Comparison of ENCODE assay signal across 9 cellular contexts in genomic region chr15:31280037-31280830, GRCh38. TPM values are rescaled to one million over a fixed set of nuclear protein-coding genes. Genes with fewer than 3 reads are reported as not detected.
DNase-seq lines count a peak whose midpoint lies in the region; ATAC-seq and TF ChIP-seq lines count a peak whose summit lies in the region.
"Had no signal": no experiment of that assay in that cellular context is flagged by ENCODE, and none has a peak within 500 bp of the region (broad histone marks: within the 10 kb centered on the region; RNA-seq: fewer than 3 reads in every experiment).

No MANE protein-coding gene starts in this region.

- no peak overlapping the region for H3K4me3 Mint-ChIP-seq in activated CD4-positive, alpha-beta T cell treated with anti-CD3 and anti-CD28 coated beads, Interleukin-2, amount 10 ng/mL, durations not matched to agents 7 days and 5 days

- peak overlapping the region; percentile 65 for H3K27ac ChIP-seq in WERI-Rb-1
- H3K27ac ChIP-seq in thyroid gland, result peak overlapping the region; percentile 58 to 63 (median 60)
- H3K27ac ChIP-seq: KMS-11 had no signal

- peaks cover 22 to 24% of the 10 kb centered on the region in 2 donors for H3K4me1 ChIP-seq in thyroid gland

- intact Hi-C loops in left colon (cut with DNase I, micrococcal nuclease) (no loop called here), thyroid gland (cut with DNase I) (no loop called here)

- peaks cover 8% of the 10 kb centered on the region for H3K4me1 Mint-ChIP-seq in activated CD4-positive, alpha-beta T cell treated with anti-CD3 and anti-CD28 coated beads, Interleukin-2, amount 10 ng/mL, durations not matched to agents 7 days and 5 days

- peak; percentile 46 for ATAC-seq in left colon

- TF ChIP-seq CTCF in WERI-Rb-1 (IDR thresholded peaks at IDR 0.05; ENCODE audit: low read depth, low read length) (no peak), thyroid gland (IDR thresholded peaks at IDR 0.05) (peak in 1 of 6 experiments; percentile 15), foreskin fibroblast (IDR thresholded peaks at IDR 0.05; ENCODE audit: low read depth, low read length) (no peak)

- DNase-seq in activated CD4-positive, alpha-beta T cell treated with anti-CD3 and anti-CD28 coated beads, Interleukin-2, amount 10 ng/mL, durations not matched to agents 7 days and 5 days, result peak; percentile 4
- DNase-seq in activated CD4-positive, alpha-beta T cell treated with anti-CD3 and anti-CD28 coated beads, Interleukin-2, amount 50 U/mL, for 1 hour, result no peak
- DNase-seq in WERI-Rb-1 (peak; percentile 50), left colon (peak; percentile 15 to 21), thyroid gland (peak; percentile 79 to 80), foreskin fibroblast (no peak), SIG-M5 treated with dmso at 0.1 percent for 504 hours (lab: John Stamatoyannopoulos, UW; ENCODE audit: unreplicated experiment) (no peak), activated gamma-delta T cell (lab: John Stamatoyannopoulos, UW) (no peak)

- POLR2A ChIA-PET in activated CD4-positive, alpha-beta T cell treated with anti-CD3 and anti-CD28 coated beads, Interleukin-2, amount 10 ng/mL, durations not matched to agents 7 days and 5 days (lab: Charles Lee), result no interaction called here

- CTCF ChIA-PET in activated CD4-positive, alpha-beta T cell treated with anti-CD3 and anti-CD28 coated beads, Interleukin-2, amount 10 ng/mL, durations not matched to agents 7 days and 5 days (lab: Charles Lee), result interaction anchor here (1.0 to 1.6 kb wide), 3 partner anchors 13 to 65 kb away, joined by 3 read pairs; no protein-coding TSS in a partner anchor

- H3K4me3 ChIP-seq in WERI-Rb-1 (ENCODE audit: low read depth, low read length) (no peak overlapping the region), thyroid gland (replicated peaks in 1 of 3) (no peak overlapping the region), foreskin fibroblast (ENCODE audit: low read depth in 1 of 2, low read length in 2 of 2) (no peak overlapping the region)

- no peak overlapping the region for H3K27ac Mint-ChIP-seq in activated CD4-positive, alpha-beta T cell treated with anti-CD3 and anti-CD28 coated beads, Interleukin-2, amount 10 ng/mL, durations not matched to agents 7 days and 5 days

- H3K27me3 ChIP-seq in WERI-Rb-1 (ENCODE audit: insufficient read depth, low read depth, severe bottlenecking) (no peaks in the 10 kb centered on the region), thyroid gland (no peaks in the 10 kb centered on the region)

- TF ChIP-seq POLR2A in thyroid gland (IDR thresholded peaks at IDR 0.05), result no peak

- peaks cover 3% of the 10 kb centered on the region for H3K9me3 Mint-ChIP-seq in activated CD4-positive, alpha-beta T cell treated with anti-CD3 and anti-CD28 coated beads, Interleukin-2, amount 10 ng/mL, durations not matched to agents 7 days and 5 days

- WGBS in thyroid gland, 2 donors, result 30 to 43% methylated on average over 12 to 13 of the region's 16 CpGs

- no peaks in the 10 kb centered on the region for H3K9me3 ChIP-seq in WERI-Rb-1 (ENCODE audit: severe bottlenecking)
- H3K9me3 ChIP-seq in thyroid gland, result no peaks in the 10 kb centered on the region

- H3K36me3 Mint-ChIP-seq in activated CD4-positive, alpha-beta T cell treated with anti-CD3 and anti-CD28 coated beads, Interleukin-2, amount 10 ng/mL, durations not matched to agents 7 days and 5 days (ENCODE audit: low read depth), result no peaks in the 10 kb centered on the region

- peaks cover 3% of the 10 kb centered on the region for H3K27me3 Mint-ChIP-seq in activated CD4-positive, alpha-beta T cell treated with anti-CD3 and anti-CD28 coated beads, Interleukin-2, amount 10 ng/mL, durations not matched to agents 7 days and 5 days

- no peaks in the 10 kb centered on the region for H3K36me3 ChIP-seq in WERI-Rb-1
- H3K36me3 ChIP-seq in thyroid gland, result no peaks in the 10 kb centered on the region

RNA-seq across cellular contexts. Expression of gene KLF13, which starts 46.4 kb away (rescaled TPM):
- total RNA-seq in activated CD4-positive, alpha-beta T cell treated with anti-CD3 and anti-CD28 coated beads, Interleukin-2, amount 10 ng/mL, durations not matched to agents 7 days and 5 days, result 100 to 1,000 TPM; 235 to 264 TPM
- total RNA-seq in left colon (100 to 1,000 TPM in 1 of 2 donors, 10 to 100 TPM in 1; 36.8 to 103 TPM), thyroid gland (100 to 1,000 TPM in 2 of 4 donors, 10 to 100 TPM in 2; 84.0 to 117 (median 97.6) TPM)

Comparison
In these comparisons a context has a peak if more than half of its experiments do, and no peak if none do; other contexts are left out.
1. DNase-seq: peak in activated CD4-positive, alpha-beta T cell treated with anti-CD3 and anti-CD28 coated beads, Interleukin-2, amount 10 ng/mL, durations not matched to agents 7 days and 5 days (single experiment), WERI-Rb-1 (single experiment), left colon (2 of 2) and thyroid gland (2 of 2); none in activated CD4-positive, alpha-beta T cell treated with anti-CD3 and anti-CD28 coated beads, Interleukin-2, amount 50 U/mL, for 1 hour (single experiment), foreskin fibroblast (0 of 2), SIG-M5 treated with dmso at 0.1 percent for 504 hours (single experiment) and activated gamma-delta T cell (single experiment).